In the genomic region with DNA sequence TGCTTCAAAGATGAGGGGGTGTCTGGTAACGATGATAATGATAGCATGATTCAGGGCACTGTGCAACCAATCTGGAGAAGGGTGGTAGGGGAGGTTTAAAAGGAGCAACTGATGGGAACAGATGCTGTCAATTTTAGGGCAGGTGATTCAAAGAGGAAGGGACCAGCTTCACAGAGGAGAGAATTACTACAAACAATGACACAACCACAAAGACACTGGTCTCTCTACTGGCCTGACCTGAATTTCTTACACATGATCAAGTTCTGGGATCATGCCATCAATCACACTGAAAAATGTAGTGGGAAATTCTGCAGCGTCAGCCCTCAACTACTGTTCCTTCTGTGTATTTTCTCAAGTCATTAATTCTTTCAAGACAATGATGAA, we compare ENCODE assay signal across 3 cellular contexts.
TF ChIP-seq lines count a peak whose summit lies in the region.

No MANE protein-coding gene starts in this region.

TF ChIP-seq in SK-N-SH, 30 proteins besides CTCF, POLR2A, EP300 and RAD21:
- no peak for TF ChIP-seq JUND (IDR thresholded peaks at IDR 0.05)
- TF ChIP-seq, protein P1, sequence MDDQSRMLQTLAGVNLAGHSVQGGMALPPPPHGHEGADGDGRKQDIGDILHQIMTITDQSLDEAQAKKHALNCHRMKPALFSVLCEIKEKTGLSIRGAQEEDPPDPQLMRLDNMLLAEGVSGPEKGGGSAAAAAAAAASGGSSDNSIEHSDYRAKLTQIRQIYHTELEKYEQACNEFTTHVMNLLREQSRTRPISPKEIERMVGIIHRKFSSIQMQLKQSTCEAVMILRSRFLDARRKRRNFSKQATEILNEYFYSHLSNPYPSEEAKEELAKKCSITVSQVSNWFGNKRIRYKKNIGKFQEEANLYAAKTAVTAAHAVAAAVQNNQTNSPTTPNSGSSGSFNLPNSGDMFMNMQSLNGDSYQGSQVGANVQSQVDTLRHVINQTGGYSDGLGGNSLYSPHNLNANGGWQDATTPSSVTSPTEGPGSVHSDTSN (IDR thresholded peaks at IDR 0.05): 0 out of 2 replicates have a peak, but pooled peaks have one; percentile 10

TF ChIP-seq in SK-N-SH treated with all-trans-retinoic acid at 6 μM for 48 hours, 23 proteins besides CTCF, POLR2A, EP300 and RAD21:
- TF ChIP-seq ZNF565 (CRISPR knock-in tag; conservative IDR thresholded peaks at IDR 0.05; ENCODE audit: low read depth) (no peak), ZNF70 (CRISPR knock-in tag; IDR thresholded peaks at IDR 0.05) (no peak), ARNTL (CRISPR knock-in tag; IDR thresholded peaks at IDR 0.05; ENCODE audit: borderline replicate concordance, low read depth) (no peak), CREB5 (CRISPR knock-in tag; IDR thresholded peaks at IDR 0.05; ENCODE audit: low read depth) (no peak), ZFP3 (CRISPR knock-in tag; IDR thresholded peaks at IDR 0.05) (no peak), SNAI2 (CRISPR knock-in tag; IDR thresholded peaks at IDR 0.05) (no peak), TOX (CRISPR knock-in tag; IDR thresholded peaks at IDR 0.05; ENCODE audit: borderline replicate concordance) (no peak), RARB (CRISPR knock-in tag; IDR thresholded peaks at IDR 0.05) (no peak), BACH2 (CRISPR knock-in tag; IDR thresholded peaks at IDR 0.05; ENCODE audit: borderline replicate concordance) (no peak), ZC3H10 (CRISPR knock-in tag; IDR thresholded peaks at IDR 0.05) (no peak)
- TF ChIP-seq, protein P2, sequence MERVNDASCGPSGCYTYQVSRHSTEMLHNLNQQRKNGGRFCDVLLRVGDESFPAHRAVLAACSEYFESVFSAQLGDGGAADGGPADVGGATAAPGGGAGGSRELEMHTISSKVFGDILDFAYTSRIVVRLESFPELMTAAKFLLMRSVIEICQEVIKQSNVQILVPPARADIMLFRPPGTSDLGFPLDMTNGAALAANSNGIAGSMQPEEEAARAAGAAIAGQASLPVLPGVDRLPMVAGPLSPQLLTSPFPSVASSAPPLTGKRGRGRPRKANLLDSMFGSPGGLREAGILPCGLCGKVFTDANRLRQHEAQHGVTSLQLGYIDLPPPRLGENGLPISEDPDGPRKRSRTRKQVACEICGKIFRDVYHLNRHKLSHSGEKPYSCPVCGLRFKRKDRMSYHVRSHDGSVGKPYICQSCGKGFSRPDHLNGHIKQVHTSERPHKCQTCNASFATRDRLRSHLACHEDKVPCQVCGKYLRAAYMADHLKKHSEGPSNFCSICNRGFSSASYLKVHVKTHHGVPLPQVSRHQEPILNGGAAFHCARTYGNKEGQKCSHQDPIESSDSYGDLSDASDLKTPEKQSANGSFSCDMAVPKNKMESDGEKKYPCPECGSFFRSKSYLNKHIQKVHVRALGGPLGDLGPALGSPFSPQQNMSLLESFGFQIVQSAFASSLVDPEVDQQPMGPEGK (CRISPR knock-in tag; IDR thresholded peaks at IDR 0.05; ENCODE audit: borderline replicate concordance): no peak
- TF ChIP-seq, protein P3, sequence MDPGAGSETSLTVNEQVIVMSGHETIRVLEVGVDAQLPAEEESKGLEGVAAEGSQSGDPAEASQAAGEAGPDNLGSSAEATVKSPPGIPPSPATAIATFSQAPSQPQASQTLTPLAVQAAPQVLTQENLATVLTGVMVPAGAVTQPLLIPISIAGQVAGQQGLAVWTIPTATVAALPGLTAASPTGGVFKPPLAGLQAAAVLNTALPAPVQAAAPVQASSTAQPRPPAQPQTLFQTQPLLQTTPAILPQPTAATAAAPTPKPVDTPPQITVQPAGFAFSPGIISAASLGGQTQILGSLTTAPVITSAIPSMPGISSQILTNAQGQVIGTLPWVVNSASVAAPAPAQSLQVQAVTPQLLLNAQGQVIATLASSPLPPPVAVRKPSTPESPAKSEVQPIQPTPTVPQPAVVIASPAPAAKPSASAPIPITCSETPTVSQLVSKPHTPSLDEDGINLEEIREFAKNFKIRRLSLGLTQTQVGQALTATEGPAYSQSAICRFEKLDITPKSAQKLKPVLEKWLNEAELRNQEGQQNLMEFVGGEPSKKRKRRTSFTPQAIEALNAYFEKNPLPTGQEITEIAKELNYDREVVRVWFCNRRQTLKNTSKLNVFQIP (CRISPR knock-in tag; IDR thresholded peaks at IDR 0.05; ENCODE audit: borderline replicate concordance, low read depth): no peak
- TF ChIP-seq, protein P4, sequence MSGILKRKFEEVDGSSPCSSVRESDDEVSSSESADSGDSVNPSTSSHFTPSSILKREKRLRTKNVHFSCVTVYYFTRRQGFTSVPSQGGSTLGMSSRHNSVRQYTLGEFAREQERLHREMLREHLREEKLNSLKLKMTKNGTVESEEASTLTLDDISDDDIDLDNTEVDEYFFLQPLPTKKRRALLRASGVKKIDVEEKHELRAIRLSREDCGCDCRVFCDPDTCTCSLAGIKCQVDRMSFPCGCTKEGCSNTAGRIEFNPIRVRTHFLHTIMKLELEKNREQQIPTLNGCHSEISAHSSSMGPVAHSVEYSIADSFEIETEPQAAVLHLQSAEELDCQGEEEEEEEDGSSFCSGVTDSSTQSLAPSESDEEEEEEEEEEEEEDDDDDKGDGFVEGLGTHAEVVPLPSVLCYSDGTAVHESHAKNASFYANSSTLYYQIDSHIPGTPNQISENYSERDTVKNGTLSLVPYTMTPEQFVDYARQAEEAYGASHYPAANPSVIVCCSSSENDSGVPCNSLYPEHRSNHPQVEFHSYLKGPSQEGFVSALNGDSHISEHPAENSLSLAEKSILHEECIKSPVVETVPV (CRISPR knock-in tag; IDR thresholded peaks at IDR 0.05): no peak
TF ChIP-seq in SK-N-SH treated with all-trans-retinoic acid at 6 μM for 48 hours: peak in this region for 0.

TF ChIP-seq in HepG2, 621 proteins besides CTCF, POLR2A, EP300 and RAD21:
- TF ChIP-seq ZBTB38 (CRISPR knock-in tag; IDR thresholded peaks at IDR 0.05) (no peak), SRSF4 (IDR thresholded peaks at IDR 0.05; ENCODE audit: low read depth, low read length, poor library complexity, severe bottlenecking) (no peak), ZNF12 (CRISPR knock-in tag; IDR thresholded peaks at IDR 0.05) (no peak), HNRNPH1 (optimal IDR thresholded peaks at IDR 0.05; ENCODE audit: low read depth, low read length) (no peak), SIN3B (IDR thresholded peaks at IDR 0.05; ENCODE audit: low read length) (no peak)
- TF ChIP-seq, protein P5, sequence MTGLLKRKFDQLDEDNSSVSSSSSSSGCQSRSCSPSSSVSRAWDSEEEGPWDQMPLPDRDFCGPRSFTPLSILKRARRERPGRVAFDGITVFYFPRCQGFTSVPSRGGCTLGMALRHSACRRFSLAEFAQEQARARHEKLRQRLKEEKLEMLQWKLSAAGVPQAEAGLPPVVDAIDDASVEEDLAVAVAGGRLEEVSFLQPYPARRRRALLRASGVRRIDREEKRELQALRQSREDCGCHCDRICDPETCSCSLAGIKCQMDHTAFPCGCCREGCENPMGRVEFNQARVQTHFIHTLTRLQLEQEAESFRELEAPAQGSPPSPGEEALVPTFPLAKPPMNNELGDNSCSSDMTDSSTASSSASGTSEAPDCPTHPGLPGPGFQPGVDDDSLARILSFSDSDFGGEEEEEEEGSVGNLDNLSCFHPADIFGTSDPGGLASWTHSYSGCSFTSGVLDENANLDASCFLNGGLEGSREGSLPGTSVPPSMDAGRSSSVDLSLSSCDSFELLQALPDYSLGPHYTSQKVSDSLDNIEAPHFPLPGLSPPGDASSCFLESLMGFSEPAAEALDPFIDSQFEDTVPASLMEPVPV (CRISPR knock-in tag; IDR thresholded peaks at IDR 0.05): no peak
